19 cellular contexts compared by ENCODE assay signal in genomic region chr21:46039891-46040660, GRCh38. TPM values are rescaled to one million over a fixed set of nuclear protein-coding genes. Genes with fewer than 3 reads are reported as not detected.
DNase-seq lines count a peak whose midpoint lies in the region; ATAC-seq lines count a peak whose summit lies in the region.
"Had no signal": no experiment of that assay in that cellular context is flagged by ENCODE, and none has a peak within 500 bp of the region (broad histone marks: within the 10 kb centered on the region; RNA-seq: fewer than 3 reads in every experiment).

No MANE protein-coding gene starts in this region.

- no peaks in the 10 kb centered on the region for H3K36me3 ChIP-seq in GM23248 (ENCODE audit: low read depth)
- H3K36me3 ChIP-seq in adipocyte (ENCODE audit: control insufficient read depth, insufficient read depth, low read length, severe bottlenecking): no peaks in the 10 kb centered on the region
- H3K36me3 ChIP-seq in skeletal muscle satellite cell (ENCODE audit: insufficient read depth, low read length): no peaks in the 10 kb centered on the region
- H3K36me3 ChIP-seq: Peyer's patch had no signal

- DNase-seq in GM23248 (no peak), adipocyte (ENCODE audit: low read depth) (no peak), islet precursor cell (peak; percentile 47), NCI-H1694 treated with DMSO at 0.1 percent for 48 hours (lab: John Stamatoyannopoulos, UW) (no peak)
- DNase-seq: ACHN; Calu3; CD4-positive, alpha-beta T cell; H9; NCI-H1417; NCI-H2081; NCI-H510A treated with DMSO at 0.1 percent for 48 hours; Peyer's patch; SHP77 treated with DMSO at 0.1 percent for 48 hours had no signal

- ATAC-seq in GM19035 (IDR thresholded peaks at IDR 0.05; ENCODE audit: unreplicated experiment): no peak
- no peak for ATAC-seq in GM18858 (IDR thresholded peaks at IDR 0.05; ENCODE audit: unreplicated experiment)
- ATAC-seq: GM12878 had no signal

- peak overlapping the region; percentile 85 for H3K27ac ChIP-seq in GM23248

- H3K79me2 ChIP-seq in GM23248 (ENCODE audit: insufficient read depth): no peaks in the 10 kb centered on the region

- in situ Hi-C loops in GM23248 (cut with MboI): no loop called here

- peaks cover 16% of the 10 kb centered on the region for H3F3A ChIP-seq in GM23248 (ENCODE audit: insufficient read depth)

- H2AFZ ChIP-seq in GM23248: no peak overlapping the region

- H3K27me3 ChIP-seq in GM23248 (replicated peaks; ENCODE audit: insufficient read depth): no peaks in the 10 kb centered on the region
- H3K27me3 ChIP-seq in adipocyte (replicated peaks; ENCODE audit: control insufficient read depth, insufficient read depth, low read length): no peaks in the 10 kb centered on the region
- no peaks in the 10 kb centered on the region for H3K27me3 ChIP-seq in skeletal muscle satellite cell (ENCODE audit: control insufficient read depth, insufficient read depth, low read length)
- H3K27me3 ChIP-seq: Peyer's patch had no signal

- H3K9me3 ChIP-seq in GM23248 (ENCODE audit: low read depth): no peaks in the 10 kb centered on the region
- no peaks in the 10 kb centered on the region for H3K9me3 ChIP-seq in adipocyte (ENCODE audit: control insufficient read depth, low read length)
- no peaks in the 10 kb centered on the region for H3K9me3 ChIP-seq in skeletal muscle satellite cell (replicated peaks; ENCODE audit: low read length)
- H3K9me3 ChIP-seq: Peyer's patch had no signal

- H4K20me1 ChIP-seq in GM23248 (ENCODE audit: insufficient read depth): no peaks in the 10 kb centered on the region

- no peak overlapping the region for H3K4me2 ChIP-seq in GM23248 (ENCODE audit: unreplicated experiment)
- no peak overlapping the region for H3K4me2 ChIP-seq in skeletal muscle satellite cell (ENCODE audit: low read length)

- WGBS in GM23248 (ENCODE audit: low coverage in 1 of 2, low lambda C conversion rate in 2 of 2, missing lambda C conversion rate in 2 of 2), 2 experiments: 88 to 90% methylated on average over 21 to 31 of the region's 31 CpGs

- no peak overlapping the region for H3K4me3 ChIP-seq in GM23248
- no peak overlapping the region for H3K4me3 ChIP-seq in adipocyte (ENCODE audit: low read length)
- H3K4me3 ChIP-seq in skeletal muscle satellite cell (ENCODE audit: low read length): no peak overlapping the region
- H3K4me3 ChIP-seq: GM12878, Peyer's patch had no signal

- H3K9ac ChIP-seq in GM23248 (peak overlapping the region; percentile 75; the same call in 1 of the 2 replicates), adipocyte (ENCODE audit: low read length) (peak overlapping the region; percentile 63), skeletal muscle satellite cell (ENCODE audit: low read depth, low read length) (peak overlapping the region; percentile 77)

- peaks cover 25% of the 10 kb centered on the region for H3K4me1 ChIP-seq in GM23248 (ENCODE audit: insufficient read depth)
- peaks cover 29% of the 10 kb centered on the region for H3K4me1 ChIP-seq in adipocyte (ENCODE audit: control insufficient read depth, insufficient read depth, low read length)
- peaks cover 18% of the 10 kb centered on the region for H3K4me1 ChIP-seq in skeletal muscle satellite cell (ENCODE audit: control insufficient read depth, insufficient read depth, low read length)

- H3K9me2 ChIP-seq in GM23248 (ENCODE audit: insufficient read depth): no peaks in the 10 kb centered on the region

RNA-seq across cellular contexts. Expression of gene COL6A2, which starts 57.8 kb away (rescaled TPM):
- 1,939 and 2,103 TPM in 2 replicates for total RNA-seq in GM23248 (2014; rRNA removed; shearing (Covaris generic))
- polyA plus RNA-seq in GM23248 (2016; fragmentation: Nextera tagmentation; extraction: Ambion mirVana): 650 and 676 TPM in 2 replicates
- 1,183 and 1,453 TPM in 2 replicates for total RNA-seq in skeletal muscle satellite cell (2012; rRNA removed)
- total RNA-seq: HT-29 had no signal

RNA-seq across cellular contexts. Expression of gene COL6A1, which starts 58.5 kb away (rescaled TPM):
- 1,783 and 1,897 TPM in 2 replicates for total RNA-seq in GM23248 (2014; rRNA removed; shearing (Covaris generic))
- 685 and 707 TPM in 2 replicates for polyA plus RNA-seq in GM23248 (2016; fragmentation: Nextera tagmentation; extraction: Ambion mirVana)
- 1,280 and 2,418 TPM in 2 replicates for total RNA-seq in skeletal muscle satellite cell (2012; rRNA removed)
- polyA plus RNA-seq: IgD-negative memory B cell had no signal
